12 cellular contexts compared by ENCODE assay signal in the genomic region with DNA sequence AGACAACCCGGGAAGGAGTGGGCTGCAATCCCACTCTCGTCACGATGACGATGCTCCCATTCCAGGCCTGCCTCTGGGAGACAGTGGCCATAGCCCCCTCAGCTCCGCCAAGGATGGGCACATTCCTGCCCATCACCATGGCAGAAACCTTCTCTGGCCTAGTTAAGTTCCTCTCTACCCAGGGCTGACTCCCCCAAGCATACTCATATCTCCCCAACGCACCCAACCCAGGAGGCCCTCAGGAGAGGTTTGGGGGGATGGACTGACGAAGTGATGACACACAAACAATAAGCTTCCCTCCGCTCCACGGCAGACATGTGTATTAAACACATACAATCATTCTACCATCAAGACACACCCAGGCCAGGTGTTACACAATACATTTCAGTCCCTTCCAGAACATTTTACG.
A peak's percentile ranks its signal among the peaks of the same experiment; 100 is the strongest.
DNase-seq lines count a peak whose midpoint lies in the region; ATAC-seq, FAIRE-seq and TF ChIP-seq lines count a peak whose summit lies in the region.
"Had no signal": no experiment of that assay in that cellular context is flagged by ENCODE, and none has a peak within 500 bp of the region (broad histone marks: within the 10 kb centered on the region; RNA-seq: fewer than 3 reads in every experiment).

No MANE protein-coding gene starts in this region.

- no peak for FAIRE-seq in GM12892 (lab: Jason Lieb, UNC)

- TF ChIP-seq POLR2A in suprapubic skin (IDR thresholded peaks at IDR 0.05) (no peak), GM12892 (IDR thresholded peaks at IDR 0.05; ENCODE audit: low read depth, low read length) (no peak)

- TF ChIP-seq EP300 in suprapubic skin (IDR thresholded peaks at IDR 0.05), result no peak

- H3K27me3 ChIP-seq in suprapubic skin, result no peaks in the 10 kb centered on the region

- H3K27me3 Mint-ChIP-seq in chondrocyte (ENCODE audit: low read depth), result no peaks in the 10 kb centered on the region
- H3K27me3 Mint-ChIP-seq in memory B cell, result no peaks in the 10 kb centered on the region
- no peaks in the 10 kb centered on the region for H3K27me3 Mint-ChIP-seq in activated T-helper 2 cell treated with anti-CD3 and anti-CD28 coated beads, Interferon-gamma antibody, Interleukin-2, Interleukin-4, amounts not matched to agents 10 μg/mL and 5 μg/mL and 100 μg/mL, durations not matched to agents 14 hours and 24 hours and 36 hours (ENCODE audit: low read depth)

- H3K4me3 ChIP-seq in suprapubic skin, result no peak overlapping the region

- peaks cover 74% of the 10 kb centered on the region for H3K4me1 ChIP-seq in suprapubic skin

- H3K36me3 Mint-ChIP-seq in chondrocyte (ENCODE audit: low read depth) (peaks cover 26% of the 10 kb centered on the region), memory B cell (peaks cover 19% of the 10 kb centered on the region)
- peaks cover 52% of the 10 kb centered on the region for H3K36me3 Mint-ChIP-seq in activated T-helper 2 cell treated with anti-CD3 and anti-CD28 coated beads, Interferon-gamma antibody, Interleukin-2, Interleukin-4, amounts not matched to agents 10 μg/mL and 5 μg/mL and 100 μg/mL, durations not matched to agents 14 hours and 24 hours and 36 hours (ENCODE audit: low read depth)

- H3K9me3 Mint-ChIP-seq in chondrocyte (ENCODE audit: low read depth) (no peaks in the 10 kb centered on the region), memory B cell (no peaks in the 10 kb centered on the region)
- H3K9me3 Mint-ChIP-seq in activated T-helper 2 cell treated with anti-CD3 and anti-CD28 coated beads, Interferon-gamma antibody, Interleukin-2, Interleukin-4, amounts not matched to agents 10 μg/mL and 5 μg/mL and 100 μg/mL, durations not matched to agents 14 hours and 24 hours and 36 hours, result no peaks in the 10 kb centered on the region
- H3K9me3 Mint-ChIP-seq: T-helper 1 cell treated with Interleukin-12 subunit alpha and Interleukin-12 subunit beta and Interleukin-4 antibody, amounts not matched to agents 30 μg/mL and 1 μg/mL, for 36 hours had no signal

- H3K27ac ChIP-seq in suprapubic skin, result peak overlapping the region; percentile 71

- no peak for TF ChIP-seq CTCF in chondrocyte (IDR thresholded peaks at IDR 0.05)
- no peak for TF ChIP-seq CTCF in suprapubic skin (IDR thresholded peaks at IDR 0.05)

- H3K27ac Mint-ChIP-seq in chondrocyte (ENCODE audit: unreplicated experiment) (peak overlapping the region; percentile 91), memory B cell (peak overlapping the region; percentile 77)
- H3K27ac Mint-ChIP-seq in activated T-helper 2 cell treated with anti-CD3 and anti-CD28 coated beads, Interferon-gamma antibody, Interleukin-2, Interleukin-4, amounts not matched to agents 10 μg/mL and 5 μg/mL and 100 μg/mL, durations not matched to agents 14 hours and 24 hours and 36 hours, result no peak overlapping the region
- H3K27ac Mint-ChIP-seq: T-helper 1 cell treated with Interleukin-12 subunit alpha and Interleukin-12 subunit beta and Interleukin-4 antibody, amounts not matched to agents 30 μg/mL and 1 μg/mL, for 36 hours had no signal

- ATAC-seq in memory B cell (ENCODE audit: low read depth) (no peak), GM19455 (IDR thresholded peaks at IDR 0.05; ENCODE audit: unreplicated experiment) (no peak)

- no peak overlapping the region for H3K4me3 Mint-ChIP-seq in chondrocyte (ENCODE audit: unreplicated experiment)
- H3K4me3 Mint-ChIP-seq in memory B cell, result no peak overlapping the region
- H3K4me3 Mint-ChIP-seq in activated T-helper 2 cell treated with anti-CD3 and anti-CD28 coated beads, Interferon-gamma antibody, Interleukin-2, Interleukin-4, amounts not matched to agents 10 μg/mL and 5 μg/mL and 100 μg/mL, durations not matched to agents 14 hours and 24 hours and 36 hours (ENCODE audit: low read depth), result no peak overlapping the region
- H3K4me3 Mint-ChIP-seq: T-helper 1 cell treated with Interleukin-12 subunit alpha and Interleukin-12 subunit beta and Interleukin-4 antibody, amounts not matched to agents 30 μg/mL and 1 μg/mL, for 36 hours had no signal

- H3K36me3 ChIP-seq in suprapubic skin, result no peaks in the 10 kb centered on the region

- intact Hi-C loops in activated T-helper 2 cell treated with anti-CD3 and anti-CD28 coated beads, Interferon-gamma antibody, Interleukin-2, Interleukin-4, amounts not matched to agents 10 μg/mL and 5 μg/mL and 100 μg/mL, durations not matched to agents 14 hours and 24 hours and 36 hours (cut with micrococcal nuclease), result loop anchor here (5.0 kb wide), 1 partner anchor 59 kb away; the partner anchor contains the start of gene VGLL4

- DNase-seq in NCI-H748 (lab: John Stamatoyannopoulos, UW; ENCODE audit: unreplicated experiment), result peak; percentile 78
- no peak for DNase-seq in chondrocyte (ENCODE audit: low spot score)
- no peak for DNase-seq in memory B cell (ENCODE audit: low spot score in 2 of 2)
- DNase-seq in suprapubic skin (ENCODE audit: low spot score in 2 of 2), result peak in 1 of 2 donors; percentile 56
- DNase-seq in GM12892 (ENCODE audit: insufficient read length), result no peak
- DNase-seq in activated T-helper 2 cell treated with anti-CD3 and anti-CD28 coated beads, Interferon-gamma antibody, Interleukin-2, Interleukin-4, amounts not matched to agents 10 μg/mL and 5 μg/mL and 100 μg/mL, durations not matched to agents 14 hours and 24 hours and 36 hours (ENCODE audit: low spot score), result no peak
- DNase-seq: activated CD8-positive, alpha-beta memory T cell treated with anti-CD3 and anti-CD28 coated beads, Interleukin-2, amount 50 U/mL, for 4 hours; DMS153; NCI-H526 treated with DMSO at 0.1 percent for 48 hours; posterior cingulate gyrus had no signal

- 36% methylated on average over 10 of the region's 10 CpGs for WGBS in suprapubic skin

- H3K4me1 Mint-ChIP-seq in chondrocyte (ENCODE audit: low read depth) (peaks cover 93% of the 10 kb centered on the region), memory B cell (peaks cover 32% of the 10 kb centered on the region)
- H3K4me1 Mint-ChIP-seq in activated T-helper 2 cell treated with anti-CD3 and anti-CD28 coated beads, Interferon-gamma antibody, Interleukin-2, Interleukin-4, amounts not matched to agents 10 μg/mL and 5 μg/mL and 100 μg/mL, durations not matched to agents 14 hours and 24 hours and 36 hours (ENCODE audit: low read depth), result peaks cover 45% of the 10 kb centered on the region

- H3K9me3 ChIP-seq in suprapubic skin, result no peaks in the 10 kb centered on the region
